In genomic region chr1:178659789-178660208, GRCh38 we compare ENCODE assay signal across 15 cellular contexts.
DNase-seq lines count a peak whose midpoint lies in the region; ATAC-seq, FAIRE-seq and TF ChIP-seq lines count a peak whose summit lies in the region.
"Had no signal": no experiment of that assay in that cellular context is flagged by ENCODE, and none has a peak within 500 bp of the region (broad histone marks: within the 10 kb centered on the region; RNA-seq: fewer than 3 reads in every experiment).

No MANE protein-coding gene starts in this region.

- H3K27me3 ChIP-seq in tibial nerve: no peaks in the 10 kb centered on the region
- no peaks in the 10 kb centered on the region for H3K27me3 ChIP-seq in body of pancreas
- H3K27me3 ChIP-seq: transverse colon had no signal

- H3K4me3 Mint-ChIP-seq in memory B cell: peak overlapping the region; percentile 64

- peak overlapping the region; percentile 76 for H3K27ac Mint-ChIP-seq in memory B cell
- no peak overlapping the region for H3K27ac Mint-ChIP-seq in activated naive CD4-positive, alpha-beta T cell treated with anti-CD3 and anti-CD28 coated beads, Interleukin-2, amount 50 U/mL, for 72 hours

- no peaks in the 10 kb centered on the region for H3K9me3 ChIP-seq in tibial nerve
- H3K9me3 ChIP-seq in body of pancreas: no peaks in the 10 kb centered on the region
- H3K9me3 ChIP-seq: Caco-2, transverse colon had no signal

- H3K36me3 ChIP-seq in tibial nerve (no peaks in the 10 kb centered on the region), body of pancreas (replicated peaks in 1 of 2; ENCODE audit: insufficient read depth in 1 of 2, low read depth in 2 of 2) (no peaks in the 10 kb centered on the region)
- H3K36me3 ChIP-seq: transverse colon had no signal

- no peak for TF ChIP-seq POLR2A in tibial nerve (IDR thresholded peaks at IDR 0.05)
- TF ChIP-seq POLR2A in body of pancreas (IDR thresholded peaks at IDR 0.05): no peak

- no peak for FAIRE-seq in frontal cortex (lab: Jason Lieb, UNC)
- FAIRE-seq: colon had no signal

- TF ChIP-seq CTCF in tibial nerve (IDR thresholded peaks at IDR 0.05) (no peak), body of pancreas (IDR thresholded peaks at IDR 0.05) (no peak)

- H3K27ac ChIP-seq in tibial nerve (no peak overlapping the region), body of pancreas (no peak overlapping the region)
- H3K27ac ChIP-seq: transverse colon had no signal

- H3K27me3 Mint-ChIP-seq in memory B cell: no peaks in the 10 kb centered on the region

- peaks cover 1% of the 10 kb centered on the region for H3K9me3 Mint-ChIP-seq in memory B cell
- H3K9me3 Mint-ChIP-seq in activated naive CD4-positive, alpha-beta T cell treated with anti-CD3 and anti-CD28 coated beads, Interleukin-2, amount 50 U/mL, for 72 hours: no peaks in the 10 kb centered on the region

- no peak for TF ChIP-seq EP300 in tibial nerve (IDR thresholded peaks at IDR 0.05)

- peaks cover 12% of the 10 kb centered on the region for H3K36me3 Mint-ChIP-seq in memory B cell
- H3K36me3 Mint-ChIP-seq in activated naive CD4-positive, alpha-beta T cell treated with anti-CD3 and anti-CD28 coated beads, Interleukin-2, amount 50 U/mL, for 72 hours: no peaks in the 10 kb centered on the region

- H3K4me3 ChIP-seq in tibial nerve (no peak overlapping the region), body of pancreas (no peak overlapping the region)
- H3K4me3 ChIP-seq: transverse colon had no signal

- H3K4me1 ChIP-seq in tibial nerve (no peaks in the 10 kb centered on the region), body of pancreas (no peaks in the 10 kb centered on the region)

- DNase-seq in memory B cell (ENCODE audit: low spot score in 2 of 2) (no peak), frontal cortex (ENCODE audit: low spot score in 2 of 2) (no peak), tibial nerve (ENCODE audit: low spot score in 2 of 2) (no peak), body of pancreas (no peak)
- no peak for DNase-seq in activated naive CD4-positive, alpha-beta T cell treated with anti-CD3 and anti-CD28 coated beads, Interleukin-2, amount 50 U/mL, for 72 hours (ENCODE audit: low spot score in 2 of 2)
- DNase-seq: activated gamma-delta T cell, Caco-2, foreskin fibroblast, KG1, NCI-H2171, transverse colon had no signal

- H3K4me1 Mint-ChIP-seq in memory B cell: peaks cover 39% of the 10 kb centered on the region

- ATAC-seq in GM18870 (IDR thresholded peaks at IDR 0.05; ENCODE audit: unreplicated experiment): peak; percentile 66
- ATAC-seq in GM21619 (IDR thresholded peaks at IDR 0.05; ENCODE audit: unreplicated experiment): peak; percentile 65
- ATAC-seq in HG03159 (IDR thresholded peaks at IDR 0.05; ENCODE audit: unreplicated experiment): peak; percentile 69
- peak; percentile 24 for ATAC-seq in memory B cell (ENCODE audit: low read depth)
- ATAC-seq in body of pancreas: no peak
- ATAC-seq in activated naive CD4-positive, alpha-beta T cell treated with anti-CD3 and anti-CD28 coated beads, Interleukin-2, amount 50 U/mL, for 72 hours: no peak

- intact Hi-C loops in body of pancreas (cut with DNase I): no loop called here

- 59 to 62% methylated on average over 4 of the region's 4 CpGs for WGBS in tibial nerve, 2 donors
- 67 to 88% methylated on average over 4 of the region's 4 CpGs for WGBS in body of pancreas, 2 donors

Comparison
In these comparisons a context has a peak if more than half of its experiments do, and no peak if none do; other contexts are left out.
1. ATAC-seq: peak in GM18870 (single experiment), GM21619 (single experiment), HG03159 (single experiment) and memory B cell (single experiment); none in body of pancreas (single experiment) and activated naive CD4-positive, alpha-beta T cell treated with anti-CD3 and anti-CD28 coated beads, Interleukin-2, amount 50 U/mL, for 72 hours (0 of 2).